10 cellular contexts compared by ENCODE assay signal in genomic region chr14:35406090-35406489, GRCh38. TPM values are rescaled to one million over a fixed set of nuclear protein-coding genes. Genes with fewer than 3 reads are reported as not detected.
A peak's percentile ranks its signal among the peaks of the same experiment; 100 is the strongest.
DNase-seq lines count a peak whose midpoint lies in the region; ATAC-seq and TF ChIP-seq lines count a peak whose summit lies in the region.
"Had no signal": no experiment of that assay in that cellular context is flagged by ENCODE, and none has a peak within 500 bp of the region (broad histone marks: within the 10 kb centered on the region; RNA-seq: fewer than 3 reads in every experiment).

No MANE protein-coding gene starts in this region.

- in situ Hi-C loops in HAP-1 (cut with MboI; ENCODE audit: low sequenced_read_pairs), result loop anchor here (25.0 kb wide), 1 partner anchor 844 kb away; no protein-coding TSS in a partner anchor

- peak overlapping the region; percentile 98 to 99 for H3K27ac Mint-ChIP-seq in natural killer cell treated with Interleukin-12 subunit alpha and Interleukin-12 subunit beta and Interleukin-15 and Interleukin-18, amount 100 ng/mL, for 72 hours

- H3K9me3 ChIP-seq in right atrium auricular region (no peaks in the 10 kb centered on the region), HAP-1 (no peaks in the 10 kb centered on the region)

- H3K9me3 Mint-ChIP-seq in natural killer cell treated with Interleukin-12 subunit alpha and Interleukin-12 subunit beta and Interleukin-15 and Interleukin-18, amount 100 ng/mL, for 72 hours, result no peaks in the 10 kb centered on the region

- H3K4me1 Mint-ChIP-seq in natural killer cell treated with Interleukin-12 subunit alpha and Interleukin-12 subunit beta and Interleukin-15 and Interleukin-18, amount 100 ng/mL, for 72 hours (ENCODE audit: low read depth in 2 of 2), result peaks cover 42 to 45% of the 10 kb centered on the region in 2 donors

- peak overlapping the region; percentile 97 to 100 for H3K27ac ChIP-seq in right atrium auricular region
- H3K27ac ChIP-seq in caudate nucleus (ENCODE audit: low read depth, low read length), result peak overlapping the region; percentile 98

- H3K27me3 Mint-ChIP-seq in natural killer cell treated with Interleukin-12 subunit alpha and Interleukin-12 subunit beta and Interleukin-15 and Interleukin-18, amount 100 ng/mL, for 72 hours, result no peaks in the 10 kb centered on the region

- H3K27me3 ChIP-seq in right atrium auricular region, result no peaks in the 10 kb centered on the region
- no peaks in the 10 kb centered on the region for H3K27me3 ChIP-seq in HAP-1 (ENCODE audit: low read depth)

- DNase-seq in right atrium auricular region (ENCODE audit: low spot score) (no peak), left ventricle myocardium superior (no peak), caudate nucleus (lab: John Stamatoyannopoulos, UW) (no peak), HAP-1 (ENCODE audit: low spot score in 2 of 2) (no peak), AML-193 (lab: John Stamatoyannopoulos, UW) (no peak), NCI-H510A treated with DMSO at 0.1 percent for 48 hours (lab: John Stamatoyannopoulos, UW) (no peak)
- DNase-seq in natural killer cell treated with Interleukin-12 subunit alpha and Interleukin-12 subunit beta and Interleukin-15 and Interleukin-18, amount 100 ng/mL, for 72 hours (ENCODE audit: low spot score), result no peak
- DNase-seq: activated effector memory CD4-positive, alpha-beta T cell treated with Interleukin-2 at 50 U/mL for 16 hours; RPMI8226 had no signal

- peak overlapping the region in 1 of 2 donors; percentile 75 for H3K4me3 ChIP-seq in right atrium auricular region
- H3K4me3 ChIP-seq in HAP-1, result no peak overlapping the region

- H3K36me3 Mint-ChIP-seq in natural killer cell treated with Interleukin-12 subunit alpha and Interleukin-12 subunit beta and Interleukin-15 and Interleukin-18, amount 100 ng/mL, for 72 hours, result peaks cover 29% of the 10 kb centered on the region

- H3K4me1 ChIP-seq in right atrium auricular region (peaks cover 0 to 47% of the 10 kb centered on the region in 2 donors), HAP-1 (peaks cover 32% of the 10 kb centered on the region)

- H3K36me3 ChIP-seq in right atrium auricular region (peaks cover 26% of the 10 kb centered on the region), HAP-1 (replicated peaks) (peaks cover 26% of the 10 kb centered on the region)

- intact Hi-C loops in left ventricle myocardium superior (cut with micrococcal nuclease), result loop anchor here (5.0 to 10.0 kb wide), 2 partner anchors 101 to 179 kb away; no protein-coding TSS in a partner anchor

- TF ChIP-seq CTCF in right atrium auricular region (IDR thresholded peaks at IDR 0.05), result no peak

- ATAC-seq in left ventricle myocardium superior (no peak), GM21526 (IDR thresholded peaks at IDR 0.05; ENCODE audit: low FRiP score, unreplicated experiment) (no peak)
- no peak for ATAC-seq in natural killer cell treated with Interleukin-12 subunit alpha and Interleukin-12 subunit beta and Interleukin-15 and Interleukin-18, amount 100 ng/mL, for 72 hours

- H3K4me3 Mint-ChIP-seq in natural killer cell treated with Interleukin-12 subunit alpha and Interleukin-12 subunit beta and Interleukin-15 and Interleukin-18, amount 100 ng/mL, for 72 hours, result peak overlapping the region; percentile 98

RNA-seq across cellular contexts. Expression of gene NFKBIA, which starts 1.5 kb away (rescaled TPM):
- 100 to 1,000 TPM; 237 to 302 TPM for total RNA-seq in right atrium auricular region
- 96.4 TPM for total RNA-seq in left ventricle myocardium superior
- 1,000 to 10,000 TPM; 1,092 to 1,804 TPM for total RNA-seq in natural killer cell treated with Interleukin-12 subunit alpha and Interleukin-12 subunit beta and Interleukin-15 and Interleukin-18, amount 100 ng/mL, for 72 hours
